Comparison of ENCODE assay signal across 10 cellular contexts in the genomic region with DNA sequence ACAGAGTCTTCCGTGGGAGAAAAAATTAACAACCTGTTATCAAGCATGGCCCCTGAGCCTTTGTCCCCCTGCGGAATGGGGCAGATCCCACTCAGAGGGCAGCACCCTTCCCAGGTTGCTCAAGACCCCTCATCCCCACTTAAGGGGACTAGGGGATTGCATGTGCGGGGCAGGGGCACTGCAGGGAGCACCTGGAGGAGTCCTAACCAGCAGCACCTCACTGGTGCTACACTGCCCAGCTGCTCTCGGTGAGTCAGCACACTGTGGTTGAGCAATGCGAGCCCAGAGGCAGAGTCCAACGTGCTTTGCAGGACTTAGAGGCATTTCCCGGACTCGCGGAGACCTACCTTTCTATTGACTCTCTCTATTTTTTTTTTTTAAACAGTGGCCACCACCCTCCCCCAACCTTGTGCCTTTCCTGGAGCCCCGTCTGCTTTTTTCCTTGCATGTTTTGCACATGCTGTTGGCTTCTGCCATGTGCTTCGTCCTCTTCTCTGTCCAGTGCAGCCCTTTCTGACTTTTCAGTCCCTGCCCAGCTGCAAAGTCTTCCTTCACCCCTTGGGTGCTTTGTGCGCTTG.
DNase-seq lines count a peak whose midpoint lies in the region; ATAC-seq and TF ChIP-seq lines count a peak whose summit lies in the region.
"Had no signal": no experiment of that assay in that cellular context is flagged by ENCODE, and none has a peak within 500 bp of the region (broad histone marks: within the 10 kb centered on the region; RNA-seq: fewer than 3 reads in every experiment).

No MANE protein-coding gene starts in this region.

- H3K4me3 ChIP-seq in SK-N-SH (ENCODE audit: low read depth in 2 of 2, low read length in 1 of 2) (no peak overlapping the region), skeletal muscle satellite cell (ENCODE audit: low read length) (peak overlapping the region; percentile 55)

- ATAC-seq in foreskin keratinocyte = peak; percentile 61
- ATAC-seq in GM18868 (IDR thresholded peaks at IDR 0.05; ENCODE audit: unreplicated experiment) = no peak
- ATAC-seq: sciatic nerve had no signal

- peak; percentile 91 for DNase-seq in HCEC 1CT
- DNase-seq in SK-N-SH = no peak
- DNase-seq in foreskin keratinocyte = peak; percentile 58 to 82
- DNase-seq in AG20443 (ENCODE audit: low spot score) = no peak
- DNase-seq in pons (ENCODE audit: low spot score) = no peak
- no peak for DNase-seq in CD1c-positive myeloid dendritic cell (ENCODE audit: extremely low spot score)
- DNase-seq: NCI-H2227 treated with DMSO at 0.1 percent for 48 hours had no signal

- H3K27me3 ChIP-seq in SK-N-SH (ENCODE audit: insufficient read depth) = no peaks in the 10 kb centered on the region
- H3K27me3 ChIP-seq in foreskin keratinocyte = no peaks in the 10 kb centered on the region
- no peaks in the 10 kb centered on the region for H3K27me3 ChIP-seq in skeletal muscle satellite cell (ENCODE audit: control insufficient read depth, insufficient read depth, low read length)

- H3K27ac ChIP-seq in SK-N-SH (ENCODE audit: low read depth in 2 of 2, low read length in 1 of 2) (peak overlapping the region; percentile 88 to 99; a peak in 3 of 4 replicates), foreskin keratinocyte (no peak overlapping the region)

- H2AFZ ChIP-seq in SK-N-SH (ENCODE audit: low read depth) = no peak overlapping the region

- peaks cover 38% of the 10 kb centered on the region for H3F3A ChIP-seq in SK-N-SH (replicated peaks; ENCODE audit: insufficient read depth)

- 62% methylated on average over 9 of the region's 12 CpGs for WGBS in SK-N-SH (ENCODE audit: low lambda C conversion rate)

- no peaks in the 10 kb centered on the region for H3K79me2 ChIP-seq in SK-N-SH (ENCODE audit: insufficient read depth)

- H3K9me3 ChIP-seq in SK-N-SH = no peaks in the 10 kb centered on the region
- H3K9me3 ChIP-seq in skeletal muscle satellite cell (replicated peaks; ENCODE audit: low read length) = peaks cover 6% of the 10 kb centered on the region

- CTCF ChIA-PET in SK-N-SH (lab: Yijun Ruan, JAX) = interaction anchor here (2.3 kb wide), 1 partner anchor 175 kb away, joined by 10 read pairs; no protein-coding TSS in a partner anchor

- H3K4me2 ChIP-seq in SK-N-SH = no peak overlapping the region
- H3K4me2 ChIP-seq in skeletal muscle satellite cell (ENCODE audit: low read length) = peak overlapping the region; percentile 73

- no peak overlapping the region for H3K9ac ChIP-seq in SK-N-SH
- H3K9ac ChIP-seq in skeletal muscle satellite cell (ENCODE audit: low read depth, low read length) = peak overlapping the region; percentile 87

- no peak for TF ChIP-seq RAD21 in SK-N-SH (IDR thresholded peaks at IDR 0.05; ENCODE audit: low read length)

- no peaks in the 10 kb centered on the region for H3K9me2 ChIP-seq in SK-N-SH

- POLR2A ChIA-PET in SK-N-SH (lab: Yijun Ruan, JAX) = no interaction called here

- H4K20me1 ChIP-seq in SK-N-SH (ENCODE audit: insufficient read depth) = no peaks in the 10 kb centered on the region

- TF ChIP-seq EP300 in SK-N-SH (IDR thresholded peaks at IDR 0.05; ENCODE audit: borderline replicate concordance in 1 of 2, low read depth in 1 of 2, low read length in 1 of 2) = no peak

- H3K4me1 ChIP-seq in SK-N-SH (ENCODE audit: control insufficient read depth in 1 of 2, insufficient read depth in 2 of 2, low read depth in 1 of 2, low read length in 1 of 2) = peaks cover 32 to 37% of the 10 kb centered on the region in 2 experiments
- peaks cover 22% of the 10 kb centered on the region for H3K4me1 ChIP-seq in foreskin keratinocyte
- peaks cover 69% of the 10 kb centered on the region for H3K4me1 ChIP-seq in skeletal muscle satellite cell (ENCODE audit: control insufficient read depth, insufficient read depth, low read length)

- H3K36me3 ChIP-seq in SK-N-SH (replicated peaks in 1 of 2; ENCODE audit: control insufficient read depth in 1 of 2, insufficient read depth in 2 of 2, low read length in 1 of 2) (no peaks in the 10 kb centered on the region), skeletal muscle satellite cell (ENCODE audit: insufficient read depth, low read length) (no peaks in the 10 kb centered on the region)

- no peak for TF ChIP-seq CTCF in SK-N-SH (IDR thresholded peaks at IDR 0.05)
- TF ChIP-seq CTCF in foreskin keratinocyte (conservative IDR thresholded peaks at IDR 0.05) = no peak

TF ChIP-seq in SK-N-SH, 30 proteins besides CTCF, POLR2A, EP300 and RAD21:
- peak; percentile 60 for TF ChIP-seq TCF12 (IDR thresholded peaks at IDR 0.05)
- TF ChIP-seq ELF1 (IDR thresholded peaks at IDR 0.05) = no peak
- peak; percentile 31; the same call in 1 of the 2 replicates for TF ChIP-seq FOSL2 (IDR thresholded peaks at IDR 0.05; ENCODE audit: borderline replicate concordance, low read depth)
- no peak for TF ChIP-seq MEF2A (IDR thresholded peaks at IDR 0.05; ENCODE audit: borderline replicate concordance, low read depth)

Comparison
In these comparisons a context has a peak if more than half of its experiments do, and no peak if none do; other contexts are left out.
1. DNase-seq: peak in HCEC 1CT (single experiment) and foreskin keratinocyte (2 of 2); none in SK-N-SH (single experiment), AG20443 (single experiment), pons (single experiment) and CD1c-positive myeloid dendritic cell (single experiment).